In the genomic region with DNA sequence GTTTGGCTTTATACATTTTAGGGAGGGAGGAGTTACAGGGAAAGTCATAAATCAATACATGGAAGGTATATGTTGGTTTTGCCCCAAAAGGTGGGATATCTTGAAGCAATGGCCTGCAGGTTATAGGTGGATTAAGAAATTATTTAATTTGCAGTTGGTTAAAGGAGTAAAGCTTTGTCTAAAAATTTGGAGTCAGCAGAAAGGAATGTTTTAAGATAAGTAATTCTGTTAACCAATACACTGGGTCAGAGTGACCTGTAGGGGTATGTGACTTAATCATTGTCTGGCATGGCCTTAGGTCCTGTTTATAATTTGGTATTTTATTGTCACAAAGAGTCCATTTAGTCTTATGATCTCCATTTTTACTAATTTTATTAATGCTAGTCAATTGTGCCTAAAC, we compare ENCODE assay signal across 20 cellular contexts.
"Had no signal": no experiment of that assay in that cellular context is flagged by ENCODE, and none has a peak within 500 bp of the region (broad histone marks: within the 10 kb centered on the region; RNA-seq: fewer than 3 reads in every experiment).

No MANE protein-coding gene starts in this region.

- H3K9me3 ChIP-seq: body of pancreas, esophagus squamous epithelium, spleen, testis, uterus had no signal

- H3K4me1 ChIP-seq: body of pancreas, esophagus squamous epithelium, heart right ventricle, spleen, testis, uterus had no signal

- H3K4me3 Mint-ChIP-seq: activated CD4-positive, alpha-beta memory T cell treated with anti-CD3 and anti-CD28 coated beads for 36 hours; activated naive CD4-positive, alpha-beta T cell treated with anti-CD3 and anti-CD28 coated beads, Interleukin-2, amount 10 ng/mL, durations not matched to agents 7 days and 5 days; activated T-cell treated with anti-CD3 and anti-CD28 coated beads, Interleukin-2, amount 50 U/mL, for 72 hours; natural killer cell had no signal

- H3K9me3 Mint-ChIP-seq: activated CD4-positive, alpha-beta memory T cell treated with anti-CD3 and anti-CD28 coated beads for 36 hours; activated T-cell treated with anti-CD3 and anti-CD28 coated beads, Interleukin-2, amount 50 U/mL, for 72 hours had no signal

- H3K27me3 ChIP-seq: body of pancreas, esophagus squamous epithelium, heart right ventricle, spleen, testis, uterus had no signal

- H3K4me1 Mint-ChIP-seq: activated naive CD4-positive, alpha-beta T cell treated with anti-CD3 and anti-CD28 coated beads, Interleukin-2, amount 10 ng/mL, durations not matched to agents 7 days and 5 days; natural killer cell had no signal

- ATAC-seq: activated T-cell treated with anti-CD3 and anti-CD28 coated beads, Interleukin-2, amount 50 U/mL, for 72 hours; body of pancreas; heart right ventricle; left lobe of liver; natural killer cell had no signal

- H3K4me3 ChIP-seq: body of pancreas, esophagus squamous epithelium, heart right ventricle, spleen, testis, uterus had no signal

- DNase-seq: activated CD4-positive, alpha-beta memory T cell treated with anti-CD3 and anti-CD28 coated beads for 36 hours; activated CD4-positive, alpha-beta T cell treated with anti-CD3 and anti-CD28 coated beads for 48 hours; activated effector memory CD4-positive, alpha-beta T cell treated with Interleukin-2 at 50 U/mL for 16 hours; activated naive CD4-positive, alpha-beta T cell treated with anti-CD3 and anti-CD28 coated beads, Interleukin-2, amount 10 ng/mL, durations not matched to agents 7 days and 5 days; activated T-cell treated with anti-CD3 and anti-CD28 coated beads, Interleukin-2, amount 50 U/mL, for 72 hours; body of pancreas; central memory CD4-positive, alpha-beta T cell; effector memory CD4-positive, alpha-beta T cell; esophagus squamous epithelium; heart right ventricle; kidney; midbrain; natural killer cell; spleen; stimulated activated CD4-positive, alpha-beta T cell treated with anti-CD3 and anti-CD28 coated beads, Interleukin-4, amount 100 ng/mL, for 1 hour; stimulated activated naive CD4-positive, alpha-beta T cell; testis; uterus had no signal

- H3K27ac Mint-ChIP-seq: activated CD4-positive, alpha-beta memory T cell treated with anti-CD3 and anti-CD28 coated beads for 36 hours; activated naive CD4-positive, alpha-beta T cell treated with anti-CD3 and anti-CD28 coated beads, Interleukin-2, amount 10 ng/mL, durations not matched to agents 7 days and 5 days; activated T-cell treated with anti-CD3 and anti-CD28 coated beads, Interleukin-2, amount 50 U/mL, for 72 hours; natural killer cell; progenitor cell of endocrine pancreas had no signal

- H3K27ac ChIP-seq: body of pancreas, esophagus squamous epithelium, heart right ventricle, spleen, testis, uterus had no signal

- H3K36me3 Mint-ChIP-seq: activated CD4-positive, alpha-beta memory T cell treated with anti-CD3 and anti-CD28 coated beads for 36 hours; activated naive CD4-positive, alpha-beta T cell treated with anti-CD3 and anti-CD28 coated beads, Interleukin-2, amount 10 ng/mL, durations not matched to agents 7 days and 5 days; natural killer cell had no signal

- H3K27me3 Mint-ChIP-seq: activated CD4-positive, alpha-beta memory T cell treated with anti-CD3 and anti-CD28 coated beads for 36 hours; activated naive CD4-positive, alpha-beta T cell treated with anti-CD3 and anti-CD28 coated beads, Interleukin-2, amount 10 ng/mL, durations not matched to agents 7 days and 5 days; progenitor cell of endocrine pancreas had no signal

- H3K36me3 ChIP-seq: esophagus squamous epithelium, heart right ventricle, spleen, uterus had no signal
